ENCODE assay signal across 13 cellular contexts in the genomic region with DNA sequence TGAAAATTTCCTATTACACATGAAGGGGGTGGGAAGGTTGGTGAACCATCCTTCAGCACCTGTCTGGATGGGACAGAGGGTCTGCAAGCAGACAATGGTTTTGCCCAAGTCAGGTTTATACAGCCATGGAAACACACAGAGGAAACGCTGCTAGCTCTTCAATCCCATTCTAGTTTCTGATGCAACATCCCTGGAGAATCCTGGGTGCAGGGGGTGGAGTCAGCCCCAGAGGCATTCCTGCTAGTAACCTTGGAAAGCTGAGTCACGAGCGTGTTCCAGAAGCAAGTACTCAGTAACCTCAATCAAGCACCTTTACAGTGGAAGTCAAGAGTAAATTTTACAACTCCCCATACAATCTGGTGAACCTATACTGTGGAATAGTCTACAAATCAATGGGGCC.
DNase-seq lines count a peak whose midpoint lies in the region; ATAC-seq and TF ChIP-seq lines count a peak whose summit lies in the region.
"Had no signal": no experiment of that assay in that cellular context is flagged by ENCODE, and none has a peak within 500 bp of the region (broad histone marks: within the 10 kb centered on the region; RNA-seq: fewer than 3 reads in every experiment).

No MANE protein-coding gene starts in this region.

- H3K4me1 ChIP-seq in lung (ENCODE audit: control insufficient read depth in 2 of 2, insufficient read depth in 2 of 2, low read length in 2 of 2) (peaks cover 13 to 25% of the 10 kb centered on the region in 2 donors), sigmoid colon (peaks cover 0 to 70% (median 56%) of the 10 kb centered on the region in 4 donors)

- no peak for TF ChIP-seq POLR2A in sigmoid colon (IDR thresholded peaks at IDR 0.05)

- intact Hi-C loops in sigmoid colon (cut with DNase I), result no loop called here

- 60 to 75% methylated on average over 3 of the region's 3 CpGs for WGBS in lung, 2 donors
- 46 to 76% methylated on average over 3 of the region's 3 CpGs for WGBS in sigmoid colon, 2 donors

- H3K27me3 ChIP-seq in lung (ENCODE audit: control insufficient read depth, insufficient read depth), result no peaks in the 10 kb centered on the region
- H3K27me3 ChIP-seq in sigmoid colon, result no peaks in the 10 kb centered on the region
- H3K27me3 ChIP-seq: cardiac muscle cell had no signal

- H3K27ac ChIP-seq in lung (ENCODE audit: low read depth in 1 of 2, low read length in 1 of 2) (peak overlapping the region in 1 of 2 donors; percentile 42), sigmoid colon (no peak overlapping the region)
- H3K27ac ChIP-seq: C4-2B, cardiac muscle cell had no signal

- H3K4me3 ChIP-seq in choroid plexus epithelial cell (ENCODE audit: low read depth, low read length) (no peak overlapping the region), lung (no peak overlapping the region), sigmoid colon (no peak overlapping the region)
- H3K4me3 ChIP-seq: cardiac muscle cell had no signal

- TF ChIP-seq CTCF in choroid plexus epithelial cell (conservative IDR thresholded peaks at IDR 0.05; ENCODE audit: low read depth, low read length) (no peak), lung (IDR thresholded peaks at IDR 0.05; ENCODE audit: control extremely low read depth, extremely low read depth) (no peak), sigmoid colon (IDR thresholded peaks at IDR 0.05) (no peak)

- TF ChIP-seq EP300 in sigmoid colon (IDR thresholded peaks at IDR 0.05), result no peak

- ATAC-seq in lung (ENCODE audit: insufficient read depth, low FRiP score), result no peak
- ATAC-seq: activated CD8-positive, alpha-beta T cell treated with anti-CD3 and anti-CD28 coated beads for 36 hours; stimulated activated memory B cell treated with anti-CD40 and anti-IgM and Interleukin-4, amounts not matched to agents 10 μg/mL and 1 μg/mL and 100 μg/mL, for 72 hours had no signal

- H3K9me3 ChIP-seq in lung (ENCODE audit: control insufficient read depth in 2 of 2, insufficient read depth in 1 of 2, low read length in 1 of 2) (no peaks in the 10 kb centered on the region), sigmoid colon (no peaks in the 10 kb centered on the region)

- DNase-seq in AG08396 (ENCODE audit: low spot score) (peak; percentile 54), LoVo (ENCODE audit: low spot score) (peak; percentile 77), choroid plexus epithelial cell (ENCODE audit: low read depth) (peak; percentile 84), lung (ENCODE audit: low spot score) (peak; percentile 65), GDM1 (lab: John Stamatoyannopoulos, UW) (no peak), sigmoid colon (no peak)
- no peak for DNase-seq in activated CD4-positive, alpha-beta T cell treated with anti-CD3 and anti-CD28 coated beads for 1 hour
- no peak for DNase-seq in activated CD8-positive, alpha-beta memory T cell treated with anti-CD3 and anti-CD28 coated beads for 24 hours
- DNase-seq: activated CD8-positive, alpha-beta T cell treated with anti-CD3 and anti-CD28 coated beads for 36 hours; immature natural killer cell had no signal

- peaks cover 0 to 12% of the 10 kb centered on the region in 2 donors for H3K36me3 ChIP-seq in lung (ENCODE audit: control insufficient read depth in 2 of 2, insufficient read depth in 2 of 2, low read length in 2 of 2)
- H3K36me3 ChIP-seq in sigmoid colon, result no peaks in the 10 kb centered on the region

Comparison
In these comparisons a context has a peak if more than half of its experiments do, and no peak if none do; other contexts are left out.
1. DNase-seq: peak in AG08396 (single experiment), LoVo (single experiment), choroid plexus epithelial cell (single experiment) and lung (single experiment); none in activated CD4-positive, alpha-beta T cell treated with anti-CD3 and anti-CD28 coated beads for 1 hour (single experiment), GDM1 (single experiment), activated CD8-positive, alpha-beta memory T cell treated with anti-CD3 and anti-CD28 coated beads for 24 hours (single experiment) and sigmoid colon (single experiment).